ENCODE assay signal across 23 cellular contexts in genomic region chrX:135651647-135652295, GRCh38.
"Had no signal": no experiment of that assay in that cellular context is flagged by ENCODE, and none has a peak within 500 bp of the region (broad histone marks: within the 10 kb centered on the region; RNA-seq: fewer than 3 reads in every experiment).

No MANE protein-coding gene starts in this region.

- H3K27ac ChIP-seq: breast epithelium, esophagus squamous epithelium, left lung, lower lobe of right lung, parathyroid adenoma, right atrium auricular region, suprapubic skin, tibial artery, upper lobe of right lung had no signal

- H3K36me3 ChIP-seq: breast epithelium, esophagus squamous epithelium, left lung, lower lobe of right lung, right atrium auricular region, suprapubic skin, tibial artery, upper lobe of right lung had no signal

- H3K79me2 ChIP-seq: parathyroid adenoma had no signal

- DNase-seq: activated CD4-positive, alpha-beta T cell treated with anti-CD3 and anti-CD28 coated beads for 36 hours; activated CD4-positive, CD25-positive, alpha-beta regulatory T cell; activated CD8-positive, alpha-beta memory T cell treated with anti-CD3 and anti-CD28 coated beads, Interleukin-2, amount 10 ng/mL, durations not matched to agents 7 days and 5 days; activated CD8-positive, alpha-beta T cell treated with anti-CD3 and anti-CD28 coated beads, Interleukin-2, amount 10 ng/mL, durations not matched to agents 7 days and 5 days; activated naive CD8-positive, alpha-beta T cell treated with anti-CD3 and anti-CD28 coated beads, Interleukin-2, amount 50 U/mL, for 24 hours; activated T-cell treated with anti-CD3 and anti-CD28 coated beads, Interleukin-2, amount 50 U/mL, for 48 hours; amygdala; esophagus squamous epithelium; foreskin melanocyte; left lung; lower lobe of right lung; mesenchymal stem cell; naive thymus-derived CD8-positive, alpha-beta T cell; nucleus accumbens; stimulated activated CD4-positive, alpha-beta T cell treated with anti-CD3 and anti-CD28 coated beads, Interleukin-15, amount 100 ng/mL, for 24 hours; stimulated activated CD4-positive, alpha-beta T cell treated with anti-CD3 and anti-CD28 coated beads, Interleukin-2, amount 100 ng/mL, for 24 hours; stimulated activated naive CD4-positive, alpha-beta T cell; tibial artery; upper lobe of right lung had no signal

- H3K27me3 ChIP-seq: esophagus squamous epithelium, right atrium auricular region, suprapubic skin, tibial artery, upper lobe of right lung had no signal

- H3K9ac ChIP-seq: parathyroid adenoma had no signal

- H2AFZ ChIP-seq: parathyroid adenoma had no signal

- ATAC-seq: activated CD4-positive, alpha-beta T cell treated with anti-CD3 and anti-CD28 coated beads for 36 hours; activated CD8-positive, alpha-beta memory T cell treated with anti-CD3 and anti-CD28 coated beads, Interleukin-2, amount 10 ng/mL, durations not matched to agents 7 days and 5 days; activated CD8-positive, alpha-beta T cell treated with anti-CD3 and anti-CD28 coated beads, Interleukin-2, amount 10 ng/mL, durations not matched to agents 7 days and 5 days; activated naive CD8-positive, alpha-beta T cell treated with anti-CD3 and anti-CD28 coated beads, Interleukin-2, amount 50 U/mL, for 24 hours; left lung; lower lobe of right lung; naive thymus-derived CD8-positive, alpha-beta T cell; upper lobe of right lung had no signal

- H3K9me3 ChIP-seq: breast epithelium, esophagus squamous epithelium, left lung, lower lobe of right lung, right atrium auricular region, suprapubic skin, tibial artery, upper lobe of right lung had no signal

- H3K4me3 ChIP-seq: breast epithelium, esophagus squamous epithelium, left lung, lower lobe of right lung, right atrium auricular region, suprapubic skin, tibial artery, upper lobe of right lung had no signal

- H3K4me1 ChIP-seq: breast epithelium, esophagus squamous epithelium, left lung, lower lobe of right lung, parathyroid adenoma, right atrium auricular region, suprapubic skin, tibial artery, upper lobe of right lung had no signal
